Comparison of ENCODE assay signal across 19 cellular contexts in genomic region chr18:3671181-3671580, GRCh38.
DNase-seq lines count a peak whose midpoint lies in the region; ATAC-seq and TF ChIP-seq lines count a peak whose summit lies in the region.
"Had no signal": no experiment of that assay in that cellular context is flagged by ENCODE, and none has a peak within 500 bp of the region (broad histone marks: within the 10 kb centered on the region; RNA-seq: fewer than 3 reads in every experiment).

No MANE protein-coding gene starts in this region.

- H3K9me3 Mint-ChIP-seq in mesothelial cell of epicardium (peaks cover 1% of the 10 kb centered on the region), T-cell (no peaks in the 10 kb centered on the region)
- H3K9me3 Mint-ChIP-seq: activated CD4-positive, alpha-beta memory T cell treated with anti-CD3 and anti-CD28 coated beads for 36 hours; activated naive CD4-positive, alpha-beta T cell treated with anti-CD3 and anti-CD28 coated beads, Interleukin-2, amount 10 ng/mL, durations not matched to agents 7 days and 5 days had no signal

- CTCF ChIA-PET in GM10248 (lab: Yijun Ruan, JAX) = interaction anchor here (1.1 kb wide), 1 partner anchor 390 kb away, joined by 4 read pairs; no protein-coding TSS in a partner anchor
- CTCF ChIA-PET in T-cell (lab: Charles Lee) = interaction anchor here (0.5 to 0.7 kb wide), 3 partner anchors 36 to 390 kb away, joined by 3 to 6 read pairs (median 3); no protein-coding TSS in a partner anchor

- H3K27me3 Mint-ChIP-seq in mesothelial cell of epicardium (ENCODE audit: low read depth) (no peaks in the 10 kb centered on the region), T-cell (peaks cover 1 to 3% of the 10 kb centered on the region in 2 donors)

- H3K4me1 Mint-ChIP-seq in mesothelial cell of epicardium = peaks cover 24% of the 10 kb centered on the region
- peaks cover 0 to 1% (median 0%) of the 10 kb centered on the region in 3 donors for H3K4me1 Mint-ChIP-seq in T-cell

- TF ChIP-seq CTCF in VCaP (conservative IDR thresholded peaks at IDR 0.05) = no peak
- no peak for TF ChIP-seq CTCF in mesothelial cell of epicardium (IDR thresholded peaks at IDR 0.05; ENCODE audit: unreplicated experiment)
- TF ChIP-seq CTCF in GM10248 (IDR thresholded peaks at IDR 0.05; ENCODE audit: control extremely low read depth, extremely low read depth, low read depth, missing control alignments) = no peak

- H3K36me3 Mint-ChIP-seq in mesothelial cell of epicardium = no peaks in the 10 kb centered on the region
- no peaks in the 10 kb centered on the region for H3K36me3 Mint-ChIP-seq in T-cell
- H3K36me3 Mint-ChIP-seq: activated CD4-positive, alpha-beta memory T cell treated with anti-CD3 and anti-CD28 coated beads for 36 hours; activated naive CD4-positive, alpha-beta T cell treated with anti-CD3 and anti-CD28 coated beads, Interleukin-2, amount 10 ng/mL, durations not matched to agents 7 days and 5 days had no signal

- ATAC-seq in T-cell (replicated peaks in 1 of 4) = no peak
- ATAC-seq: Right ventricle myocardium inferior had no signal

- H3K27ac Mint-ChIP-seq in mesothelial cell of epicardium (peak overlapping the region; percentile 86), T-cell (no peak overlapping the region)
- H3K27ac Mint-ChIP-seq: activated CD4-positive, alpha-beta memory T cell treated with anti-CD3 and anti-CD28 coated beads for 36 hours; activated naive CD4-positive, alpha-beta T cell treated with anti-CD3 and anti-CD28 coated beads, Interleukin-2, amount 10 ng/mL, durations not matched to agents 7 days and 5 days had no signal

- POLR2A ChIA-PET in GM10248 (lab: Yijun Ruan, JAX) (no interaction called here), T-cell (lab: Charles Lee) (no interaction called here)

- no peak overlapping the region for H3K4me3 Mint-ChIP-seq in mesothelial cell of epicardium
- no peak overlapping the region for H3K4me3 Mint-ChIP-seq in T-cell
- H3K4me3 Mint-ChIP-seq: activated CD4-positive, alpha-beta memory T cell treated with anti-CD3 and anti-CD28 coated beads for 36 hours; activated naive CD4-positive, alpha-beta T cell treated with anti-CD3 and anti-CD28 coated beads, Interleukin-2, amount 10 ng/mL, durations not matched to agents 7 days and 5 days had no signal

- peak overlapping the region; percentile 30 for H3K27ac ChIP-seq in VCaP
- H3K27ac ChIP-seq: 22Rv1, BLaER1, GM23248, thoracic aorta had no signal

- peak; percentile 18 for DNase-seq in DMS153 (lab: John Stamatoyannopoulos, UW)
- DNase-seq in DMS153 treated with DMSO at 0.1 percent for 48 hours (lab: John Stamatoyannopoulos, UW; ENCODE audit: unreplicated experiment) = no peak
- DNase-seq in HT-29 (ENCODE audit: low spot score) = peak; percentile 89
- DNase-seq in mesothelial cell of epicardium (ENCODE audit: low spot score in 2 of 2, unreplicated experiment in 2 of 2) = no peak
- DNase-seq in GM10248 (ENCODE audit: extremely low spot score) = no peak
- no peak for DNase-seq in T-cell
- no peak for DNase-seq in activated CD4-positive, alpha-beta T cell treated with anti-CD3 and anti-CD28 coated beads, Interleukin-2, amount 50 U/mL, for 4 hours
- DNase-seq: activated CD4-positive, alpha-beta memory T cell treated with anti-CD3 and anti-CD28 coated beads for 36 hours; activated naive CD4-positive, alpha-beta T cell treated with anti-CD3 and anti-CD28 coated beads, Interleukin-2, amount 10 ng/mL, durations not matched to agents 7 days and 5 days; activated T-cell treated with anti-CD3 and anti-CD28 coated beads, Interleukin-2, amount 50 U/mL, for 1 hour; DND-41; GM23248; kidney; NCI-H2227 treated with DMSO at 0.1 percent for 48 hours had no signal

Comparison
In these comparisons a context has a peak if more than half of its experiments do, and no peak if none do; other contexts are left out.
1. DNase-seq: peak in DMS153 (single experiment) and HT-29 (single experiment); none in DMS153 treated with DMSO at 0.1 percent for 48 hours (single experiment), mesothelial cell of epicardium (0 of 2), GM10248 (single experiment), T-cell (0 of 34) and activated CD4-positive, alpha-beta T cell treated with anti-CD3 and anti-CD28 coated beads, Interleukin-2, amount 50 U/mL, for 4 hours (0 of 2).